8 cellular contexts compared by ENCODE assay signal in the genomic region with DNA sequence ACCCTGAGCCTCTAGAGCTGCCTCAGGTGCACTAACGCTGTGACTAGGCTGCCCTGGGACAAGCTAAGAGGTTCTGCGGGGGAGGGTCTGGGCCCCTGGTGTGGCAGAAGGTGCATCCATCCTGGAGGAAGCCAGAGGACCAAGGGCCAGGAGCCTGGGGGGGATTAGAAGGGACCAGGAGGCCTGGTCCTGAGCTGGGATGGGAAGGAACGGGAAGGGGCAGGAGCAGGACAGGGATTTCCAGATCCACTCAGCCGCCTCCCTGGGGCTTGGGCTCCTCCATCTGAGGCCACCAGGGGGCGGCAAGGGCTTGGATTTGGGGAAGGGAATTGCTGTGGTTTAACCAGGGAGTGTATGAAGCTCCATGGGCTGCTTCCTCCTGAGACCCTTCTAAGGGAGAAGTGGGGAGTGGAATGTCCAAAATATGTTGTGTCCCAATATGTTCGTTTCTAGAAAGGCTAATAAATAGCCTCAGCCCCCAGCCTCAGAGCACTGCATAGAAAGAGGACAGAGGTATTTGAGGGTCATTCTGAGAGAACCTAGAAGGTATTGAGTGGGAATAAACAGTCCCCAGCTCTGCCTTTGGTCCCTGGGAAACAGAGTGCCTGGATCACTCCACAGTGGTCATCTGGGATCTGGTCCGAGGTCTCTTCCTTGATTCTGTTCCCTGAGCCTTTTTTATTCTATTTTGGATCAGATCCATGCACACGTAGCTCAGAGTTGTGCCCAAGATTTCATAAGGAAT. TPM values are rescaled to one million over a fixed set of nuclear protein-coding genes. Genes with fewer than 3 reads are reported as not detected.
A peak's percentile ranks its signal among the peaks of the same experiment; 100 is the strongest.
DNase-seq lines count a peak whose midpoint lies in the region; ATAC-seq and TF ChIP-seq lines count a peak whose summit lies in the region.

No MANE protein-coding gene starts in this region.

- intact Hi-C loops in left colon (cut with DNase I, micrococcal nuclease) (loop anchor here in 1 of 2 donors (10.0 kb wide), 1 partner anchor 62 kb away; no protein-coding TSS in a partner anchor), tibial artery (cut with DNase I; ENCODE audit: low total_unique reads) (no loop called here)

- H3K9me3 ChIP-seq in RWPE2 (ENCODE audit: severe bottlenecking) (peaks cover 7% of the 10 kb centered on the region), tibial artery (no peaks in the 10 kb centered on the region)

- H3K27ac ChIP-seq in RWPE2 (ENCODE audit: poor library complexity, severe bottlenecking), result no peak overlapping the region
- no peak overlapping the region for H3K27ac ChIP-seq in tibial artery

- no peaks in the 10 kb centered on the region for H3K4me1 Mint-ChIP-seq in brain

- H3K9me3 Mint-ChIP-seq in brain, result peaks cover 0 to 2% (median 0%) of the 10 kb centered on the region in 5 experiments

- peaks cover under 1% of the 10 kb centered on the region for H3K27me3 ChIP-seq in RWPE2 (ENCODE audit: insufficient read depth, poor library complexity, severe bottlenecking)
- peaks cover 0 to 13% of the 10 kb centered on the region in 2 donors for H3K27me3 ChIP-seq in tibial artery

- H3K36me3 ChIP-seq in RWPE2 (ENCODE audit: low read depth) (no peaks in the 10 kb centered on the region), tibial artery (no peaks in the 10 kb centered on the region)

- H3K4me3 ChIP-seq in RWPE2 (ENCODE audit: severe bottlenecking) (no peak overlapping the region), tibial artery (no peak overlapping the region)

- no peak overlapping the region for H3K27ac Mint-ChIP-seq in brain

- H3K4me1 ChIP-seq in RWPE2 (ENCODE audit: insufficient read depth, poor library complexity, severe bottlenecking) (no peaks in the 10 kb centered on the region), tibial artery (peaks cover 0 to 4% (median 0%) of the 10 kb centered on the region in 4 donors)

- DNase-seq in DMS114 treated with DMSO at 0.1 percent for 48 hours (lab: John Stamatoyannopoulos, UW; ENCODE audit: unreplicated experiment), result peak; percentile 32
- peak; percentile 34 for DNase-seq in HPDE6-E6E7 (ENCODE audit: extremely low spot score)
- DNase-seq in RWPE2 (ENCODE audit: low spot score), result no peak
- peak in 1 of 2 donors; percentile 60 for DNase-seq in left colon
- DNase-seq in tibial artery, result no peak

- ATAC-seq in RWPE2 (ENCODE audit: low read depth), result peak; percentile 85
- peak; percentile 64 for ATAC-seq in left colon
- ATAC-seq in GM21367 (IDR thresholded peaks at IDR 0.05; ENCODE audit: unreplicated experiment), result no peak
- ATAC-seq in GM19463 (IDR thresholded peaks at IDR 0.05; ENCODE audit: unreplicated experiment), result no peak

- H3K4me3 Mint-ChIP-seq in brain, result no peak overlapping the region

- peaks cover 27% of the 10 kb centered on the region for H3K27me3 Mint-ChIP-seq in brain

- no peaks in the 10 kb centered on the region for H3K36me3 Mint-ChIP-seq in brain

- TF ChIP-seq CTCF in RWPE2 (IDR thresholded peaks at IDR 0.05; ENCODE audit: poor library complexity, severe bottlenecking) (peak; percentile 77), brain (conservative IDR thresholded peaks at IDR 0.05) (peak; percentile 62 to 79), tibial artery (IDR thresholded peaks at IDR 0.05) (peak; percentile 35 to 44)

RNA-seq across cellular contexts. Expression of a gene that starts 17.4 kb away (rescaled TPM):
- not detected for polyA plus RNA-seq in brain (ENCODE audit: insufficient read depth, low read depth, low replicate concordance)
- not detected for total RNA-seq in left colon

RNA-seq across cellular contexts. Expression of a gene that starts 56.3 kb away (rescaled TPM):
- polyA plus RNA-seq in brain (ENCODE audit: insufficient read depth, low read depth, low replicate concordance), result not detected
- not detected for total RNA-seq in left colon

Comparison
In these comparisons a context has a peak if more than half of its experiments do, and no peak if none do; other contexts are left out.
1. DNase-seq: peak in DMS114 treated with DMSO at 0.1 percent for 48 hours (single experiment) and HPDE6-E6E7 (single experiment); none in RWPE2 (single experiment) and tibial artery (0 of 2).
2. ATAC-seq: peak in RWPE2 (single experiment) and left colon (single experiment); none in GM21367 (single experiment) and GM19463 (single experiment).
3. Peak in every context shown above with its lines, with median percentiles within 50 percentile points of each other: CTCF ChIP-seq.